Comparison of ENCODE assay signal across 1 cellular context in genomic region chr12:55983229-55983849, GRCh38.
TF ChIP-seq lines count a peak whose summit lies in the region.

No MANE protein-coding gene starts in this region.

TF ChIP-seq in HepG2, 621 proteins besides CTCF, POLR2A, EP300 and RAD21:
- TF ChIP-seq HNF4G (IDR thresholded peaks at IDR 0.05; ENCODE audit: borderline replicate concordance, low read depth, low read length), result no peak
- TF ChIP-seq HNF4G (CRISPR knock-in tag; IDR thresholded peaks at IDR 0.05; ENCODE audit: borderline replicate concordance, low read depth), result no peak
- TF ChIP-seq PCBP2 (optimal IDR thresholded peaks at IDR 0.05; ENCODE audit: low read depth, low read length, poor library complexity, severe bottlenecking), result no peak
- TF ChIP-seq MAFF (IDR thresholded peaks at IDR 0.05; ENCODE audit: low read depth, low read length), result peak; percentile 64; the same call in 1 of the 2 replicates
- peak in 1 of 2 experiments; percentile 81; a peak in 3 of 4 replicates for TF ChIP-seq MAFK (conservative IDR thresholded peaks at IDR 0.05 in 1 of 2, IDR thresholded peaks at IDR 0.05 in 1 of 2; ENCODE audit: low read length in 2 of 2)
- TF ChIP-seq ZSCAN22 (CRISPR knock-in tag; IDR thresholded peaks at IDR 0.05), result no peak
- no peak for TF ChIP-seq MTF1 (CRISPR knock-in tag; IDR thresholded peaks at IDR 0.05)
- no peak for TF ChIP-seq ZNF891 (CRISPR knock-in tag; IDR thresholded peaks at IDR 0.05)
- TF ChIP-seq ZNF850 (CRISPR knock-in tag; conservative IDR thresholded peaks at IDR 0.05), result no peak
